1 cellular context compared by ENCODE assay signal in genomic region chr3:19934098-19934566, GRCh38.
TF ChIP-seq lines count a peak whose summit lies in the region.

Gene EFHB, minus strand, starts transcription at chr3:19934217. Its CDS starts 199 bp downstream, at chr3:19934018.

TF ChIP-seq in GM23338, 12 proteins besides CTCF, POLR2A, EP300 and RAD21 (continued from another document):
- TF ChIP-seq ZNF462 (CRISPR knock-in tag; IDR thresholded peaks at IDR 0.05) = no peak
- no peak for TF ChIP-seq STAT1 (IDR thresholded peaks at IDR 0.05; ENCODE audit: unreplicated experiment)
